ENCODE assay signal across 2 cellular contexts in the genomic region with DNA sequence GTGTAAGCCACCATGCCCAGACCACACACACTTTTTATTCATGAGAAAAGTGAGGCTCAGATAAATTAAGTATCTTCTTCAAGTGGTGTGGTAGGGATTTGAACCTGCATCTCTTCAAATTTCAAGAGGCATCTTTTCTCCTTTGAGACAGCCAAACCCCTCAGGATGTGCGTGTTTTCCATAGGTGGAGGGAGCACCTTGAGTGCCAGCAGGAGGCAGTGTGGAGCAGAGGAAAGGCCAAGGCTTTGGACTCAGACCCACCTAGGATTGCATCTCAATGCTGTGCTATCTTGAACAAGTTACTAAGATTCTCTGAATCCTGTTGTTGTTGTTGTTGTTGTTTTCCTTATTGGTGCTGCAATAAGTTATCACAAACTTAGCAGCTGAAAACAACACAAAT.
A peak's percentile ranks its signal among the peaks of the same experiment; 100 is the strongest.
TF ChIP-seq lines count a peak whose summit lies in the region.

No MANE protein-coding gene starts in this region.

TF ChIP-seq in HepG2, 621 proteins besides CTCF, POLR2A, EP300 and RAD21:
- TF ChIP-seq STAG1 (CRISPR knock-in tag; IDR thresholded peaks at IDR 0.05), result peak; percentile 28; the same call in 1 of the 2 replicates
- TF ChIP-seq GATAD1 (CRISPR knock-in tag; IDR thresholded peaks at IDR 0.05), result no peak
- no peak for TF ChIP-seq GFI1 (CRISPR knock-in tag; IDR thresholded peaks at IDR 0.05; ENCODE audit: borderline replicate concordance)
- TF ChIP-seq ZNF773 (CRISPR knock-in tag; IDR thresholded peaks at IDR 0.05; ENCODE audit: borderline replicate concordance), result no peak
TF ChIP-seq in HepG2: peak in this region for 1.

TF ChIP-seq in endothelial cell of umbilical vein, 7 proteins besides CTCF, POLR2A, EP300 and RAD21:
- TF ChIP-seq FOS (IDR thresholded peaks at IDR 0.05; ENCODE audit: borderline replicate concordance, insufficient read depth, low read length) (no peak), GATA2 (IDR thresholded peaks at IDR 0.05; ENCODE audit: insufficient read depth, insufficient read length, low read depth, low read length) (no peak), POLR2AphosphoS5 (IDR thresholded peaks at IDR 0.05; ENCODE audit: insufficient read depth, low read depth, low read length) (no peak), EZH2 (IDR thresholded peaks at IDR 0.05; ENCODE audit: borderline replicate concordance, low read depth, low read length, severe bottlenecking) (no peak), JUN (IDR thresholded peaks at IDR 0.05; ENCODE audit: borderline replicate concordance, insufficient read depth, insufficient read length, low read depth) (no peak), MYC (IDR thresholded peaks at IDR 0.05; ENCODE audit: low read depth, low read length) (no peak)
- TF ChIP-seq, protein P1, sequence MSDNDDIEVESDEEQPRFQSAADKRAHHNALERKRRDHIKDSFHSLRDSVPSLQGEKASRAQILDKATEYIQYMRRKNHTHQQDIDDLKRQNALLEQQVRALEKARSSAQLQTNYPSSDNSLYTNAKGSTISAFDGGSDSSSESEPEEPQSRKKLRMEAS (IDR thresholded peaks at IDR 0.05; ENCODE audit: insufficient read depth, insufficient read length), result no peak
